Comparison of ENCODE assay signal across 17 cellular contexts in the genomic region with DNA sequence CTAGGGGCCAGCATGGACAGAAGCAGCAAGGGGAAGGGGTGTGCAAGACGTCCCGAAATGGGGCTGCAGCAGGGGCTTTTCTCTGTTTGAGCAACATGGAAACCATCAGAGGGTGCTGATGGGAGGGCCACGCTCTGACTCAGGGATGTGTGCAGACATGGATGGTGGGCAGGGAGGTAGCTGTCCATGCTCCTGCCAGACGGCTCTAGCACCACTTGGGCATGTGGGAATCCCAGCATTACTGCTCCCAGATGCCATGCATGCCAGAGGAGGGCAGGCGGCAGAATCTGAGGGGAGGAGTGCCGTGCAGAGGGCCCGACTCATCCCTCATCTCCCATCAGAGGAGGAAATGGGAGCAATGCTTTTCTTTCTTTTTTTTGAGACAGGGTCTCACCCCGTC. TPM values are rescaled to one million over a fixed set of nuclear protein-coding genes. Genes with fewer than 3 reads are reported as not detected.
DNase-seq lines count a peak whose midpoint lies in the region; ATAC-seq and TF ChIP-seq lines count a peak whose summit lies in the region.
"Had no signal": no experiment of that assay in that cellular context is flagged by ENCODE, and none has a peak within 500 bp of the region (broad histone marks: within the 10 kb centered on the region; RNA-seq: fewer than 3 reads in every experiment).

No MANE protein-coding gene starts in this region.

- H2AFZ ChIP-seq in ACC112 (ENCODE audit: low read length, unreplicated experiment) (no peak overlapping the region), H9 (ENCODE audit: low read length) (no peak overlapping the region)

- no peak overlapping the region for H3K56ac ChIP-seq in H9 (ENCODE audit: insufficient read length, low read depth, low read length)

- H3K4me3 Mint-ChIP-seq in mesothelial cell of epicardium (no peak overlapping the region), H9 (no peak overlapping the region)
- H3K4me3 Mint-ChIP-seq: activated CD8-positive, alpha-beta memory T cell treated with anti-CD3 and anti-CD28 coated beads, Interleukin-2, amount 10 ng/mL, durations not matched to agents 7 days and 5 days; naive B cell had no signal

- H3K4ac ChIP-seq in H9 (ENCODE audit: low read depth, low read length): no peak overlapping the region

- DNase-seq in HS-27A (ENCODE audit: low read depth) (peak; percentile 79), adipocyte (ENCODE audit: low read depth) (peak; percentile 53), mesothelial cell of epicardium (ENCODE audit: low spot score in 2 of 2, unreplicated experiment in 2 of 2) (no peak), H9 (no peak)
- DNase-seq: activated CD4-positive, CD25-positive, alpha-beta regulatory T cell treated with anti-CD3 and anti-CD28 coated beads, Interleukin-2, amount 50 U/mL, for 72 hours; activated CD8-positive, alpha-beta memory T cell treated with anti-CD3 and anti-CD28 coated beads, Interleukin-2, amount 10 ng/mL, durations not matched to agents 7 days and 5 days; activated effector memory CD4-positive, alpha-beta T cell treated with Interleukin-2 at 50 U/mL for 16 hours; foreskin melanocyte; KBM-7; naive B cell; NCI-H1092 treated with DMSO at 0.1 percent for 48 hours; NCI-H82; RPMI8226 had no signal

- H3K27ac Mint-ChIP-seq in mesothelial cell of epicardium (peak overlapping the region; percentile 84), H9 (peak overlapping the region in 1 of 3 experiments; percentile 70; a peak in 2 of 7 replicates)
- H3K27ac Mint-ChIP-seq: activated CD8-positive, alpha-beta memory T cell treated with anti-CD3 and anti-CD28 coated beads, Interleukin-2, amount 10 ng/mL, durations not matched to agents 7 days and 5 days had no signal

- TF ChIP-seq CTCF in mesothelial cell of epicardium (IDR thresholded peaks at IDR 0.05; ENCODE audit: unreplicated experiment): no peak
- TF ChIP-seq CTCF in H9 (conservative IDR thresholded peaks at IDR 0.05): no peak

- H3K14ac ChIP-seq in H9 (ENCODE audit: insufficient read depth, low read length): no peak overlapping the region

- H3K4me1 Mint-ChIP-seq in mesothelial cell of epicardium (peaks cover 44% of the 10 kb centered on the region), H9 (peaks cover 11 to 13% of the 10 kb centered on the region in 2 experiments)
- H3K4me1 Mint-ChIP-seq: naive B cell had no signal

- H2BK12ac ChIP-seq in H9 (ENCODE audit: insufficient read length, low read depth, low read length): no peak overlapping the region

- no peaks in the 10 kb centered on the region for H3K79me1 ChIP-seq in H9 (ENCODE audit: insufficient read depth, low read depth, low read length, poor library complexity, severe bottlenecking)

- no CpG with 5 or more reads among the region's 8 CpGs for WGBS in H9 (ENCODE audit: extremely low coverage, insufficient read length, low lambda C conversion rate)

- ATAC-seq in GM21528 (IDR thresholded peaks at IDR 0.05; ENCODE audit: low FRiP score, unreplicated experiment) (no peak), GM21619 (IDR thresholded peaks at IDR 0.05; ENCODE audit: unreplicated experiment) (no peak), HG02763 (IDR thresholded peaks at IDR 0.05; ENCODE audit: unreplicated experiment) (no peak)
- ATAC-seq: activated CD8-positive, alpha-beta memory T cell treated with anti-CD3 and anti-CD28 coated beads, Interleukin-2, amount 10 ng/mL, durations not matched to agents 7 days and 5 days had no signal

- H3K9ac ChIP-seq in adipocyte (ENCODE audit: low read length) (no peak overlapping the region), H9 (ENCODE audit: extremely low read depth, insufficient read length, low read length) (no peak overlapping the region)

- H3K9me3 Mint-ChIP-seq in mesothelial cell of epicardium: no peaks in the 10 kb centered on the region
- no peaks in the 10 kb centered on the region for H3K9me3 Mint-ChIP-seq in H9

- no peaks in the 10 kb centered on the region for H3K23me2 ChIP-seq in H9 (ENCODE audit: insufficient read length, low read depth, low read length, poor library complexity, severe bottlenecking)

- H3K36me3 Mint-ChIP-seq in mesothelial cell of epicardium (peaks cover 41% of the 10 kb centered on the region), H9 (ENCODE audit: insufficient read depth in 1 of 3, low read depth in 3 of 3) (peaks cover 3 to 59% (median 31%) of the 10 kb centered on the region in 3 experiments; a peak in 6 of 7 replicates)
- H3K36me3 Mint-ChIP-seq: activated CD8-positive, alpha-beta memory T cell treated with anti-CD3 and anti-CD28 coated beads, Interleukin-2, amount 10 ng/mL, durations not matched to agents 7 days and 5 days; naive B cell had no signal

- H3K27ac ChIP-seq in ACC112 (ENCODE audit: low read depth, low read length): peak overlapping the region; percentile 37; the same call in 1 of the 2 replicates
- no peak overlapping the region for H3K27ac ChIP-seq in H9 (ENCODE audit: insufficient read length, low read depth, low read length)

- H3K23ac ChIP-seq in H9 (ENCODE audit: insufficient read length, low read depth, low read length): no peak overlapping the region

- H2AK5ac ChIP-seq in H9 (ENCODE audit: insufficient read length, low read length): no peak overlapping the region

- H2BK120ac ChIP-seq in H9 (ENCODE audit: low read depth, low read length, poor library complexity, severe bottlenecking): no peak overlapping the region

- no peak overlapping the region for H4K5ac ChIP-seq in H9 (ENCODE audit: insufficient read length, low read depth, low read length)

- H3K27me3 ChIP-seq in ACC112 (ENCODE audit: insufficient read depth, low read length) (no peaks in the 10 kb centered on the region), adipocyte (replicated peaks; ENCODE audit: control insufficient read depth, insufficient read depth, low read length) (no peaks in the 10 kb centered on the region), H9 (ENCODE audit: insufficient read depth, low read length) (no peaks in the 10 kb centered on the region)

- peaks cover 19% of the 10 kb centered on the region; the same call in 1 of the 2 replicates for H3K36me3 ChIP-seq in ACC112 (ENCODE audit: insufficient read depth, low read length)
- H3K36me3 ChIP-seq in adipocyte (ENCODE audit: control insufficient read depth, insufficient read depth, low read length, severe bottlenecking): peaks cover 6% of the 10 kb centered on the region

- H3K18ac ChIP-seq in H9 (ENCODE audit: insufficient read length, low read depth, low read length): no peak overlapping the region

- H3K4me3 ChIP-seq in ACC112 (ENCODE audit: low read depth, low read length) (no peak overlapping the region), adipocyte (ENCODE audit: low read length) (no peak overlapping the region)

- no peaks in the 10 kb centered on the region for H3K27me3 Mint-ChIP-seq in mesothelial cell of epicardium (ENCODE audit: low read depth)
- H3K27me3 Mint-ChIP-seq in H9 (ENCODE audit: low read depth): no peaks in the 10 kb centered on the region; the same call in 1 of the 2 replicates
- H3K27me3 Mint-ChIP-seq: activated CD8-positive, alpha-beta memory T cell treated with anti-CD3 and anti-CD28 coated beads, Interleukin-2, amount 10 ng/mL, durations not matched to agents 7 days and 5 days had no signal

- H3K4me1 ChIP-seq in ACC112 (ENCODE audit: control insufficient read depth, insufficient read depth, low read length, unreplicated experiment) (peaks cover 59% of the 10 kb centered on the region), adipocyte (ENCODE audit: control insufficient read depth, insufficient read depth, low read length) (peaks cover 34% of the 10 kb centered on the region), H9 (ENCODE audit: insufficient read depth, low read length) (no peaks in the 10 kb centered on the region)

- H3K9me3 ChIP-seq in adipocyte (ENCODE audit: control insufficient read depth, low read length): no peaks in the 10 kb centered on the region
- H3K9me3 ChIP-seq in H9 (ENCODE audit: control insufficient read depth, low read depth, low read length): no peaks in the 10 kb centered on the region

- H2BK5ac ChIP-seq in H9 (ENCODE audit: insufficient read length, low read length): no peak overlapping the region

- no peak overlapping the region for H4K8ac ChIP-seq in H9 (replicated peaks; ENCODE audit: insufficient read length, low read depth, low read length)

- no peak overlapping the region for H3K4me2 ChIP-seq in H9 (ENCODE audit: insufficient read depth, insufficient read length, low read length)

- H4K20me1 ChIP-seq in H9 (ENCODE audit: control insufficient read depth, insufficient read depth, insufficient read length): no peaks in the 10 kb centered on the region

- H3K79me2 ChIP-seq in ACC112 (ENCODE audit: control insufficient read depth, insufficient read depth, low read length, unreplicated experiment) (no peaks in the 10 kb centered on the region), H9 (ENCODE audit: insufficient read depth, low read length) (no peaks in the 10 kb centered on the region)

- H2BK20ac ChIP-seq in H9 (ENCODE audit: low read depth, low read length, poor library complexity, severe bottlenecking): no peak overlapping the region

- no peak overlapping the region for H4K91ac ChIP-seq in H9 (ENCODE audit: insufficient read length, low read depth, low read length)

- H2BK15ac ChIP-seq in H9 (ENCODE audit: low read depth, low read length): no peak overlapping the region

- H3T11ph ChIP-seq in H9 (ENCODE audit: low read length): no peak overlapping the region

RNA-seq across cellular contexts. Expression of gene SLC25A51, which starts 45.6 kb away (rescaled TPM):
- total RNA-seq in mesothelial cell of epicardium (22.1 to 26.0 TPM (median 22.6 TPM) in 3 replicates), H9 (2021) (12.4 and 12.9 TPM in 2 replicates)

Comparison
In these comparisons a context has a peak if more than half of its experiments do, and no peak if none do; other contexts are left out.
1. DNase-seq: peak in HS-27A (single experiment) and adipocyte (single experiment); none in mesothelial cell of epicardium (0 of 2) and H9 (single experiment).